8 cellular contexts compared by ENCODE assay signal in the genomic region with DNA sequence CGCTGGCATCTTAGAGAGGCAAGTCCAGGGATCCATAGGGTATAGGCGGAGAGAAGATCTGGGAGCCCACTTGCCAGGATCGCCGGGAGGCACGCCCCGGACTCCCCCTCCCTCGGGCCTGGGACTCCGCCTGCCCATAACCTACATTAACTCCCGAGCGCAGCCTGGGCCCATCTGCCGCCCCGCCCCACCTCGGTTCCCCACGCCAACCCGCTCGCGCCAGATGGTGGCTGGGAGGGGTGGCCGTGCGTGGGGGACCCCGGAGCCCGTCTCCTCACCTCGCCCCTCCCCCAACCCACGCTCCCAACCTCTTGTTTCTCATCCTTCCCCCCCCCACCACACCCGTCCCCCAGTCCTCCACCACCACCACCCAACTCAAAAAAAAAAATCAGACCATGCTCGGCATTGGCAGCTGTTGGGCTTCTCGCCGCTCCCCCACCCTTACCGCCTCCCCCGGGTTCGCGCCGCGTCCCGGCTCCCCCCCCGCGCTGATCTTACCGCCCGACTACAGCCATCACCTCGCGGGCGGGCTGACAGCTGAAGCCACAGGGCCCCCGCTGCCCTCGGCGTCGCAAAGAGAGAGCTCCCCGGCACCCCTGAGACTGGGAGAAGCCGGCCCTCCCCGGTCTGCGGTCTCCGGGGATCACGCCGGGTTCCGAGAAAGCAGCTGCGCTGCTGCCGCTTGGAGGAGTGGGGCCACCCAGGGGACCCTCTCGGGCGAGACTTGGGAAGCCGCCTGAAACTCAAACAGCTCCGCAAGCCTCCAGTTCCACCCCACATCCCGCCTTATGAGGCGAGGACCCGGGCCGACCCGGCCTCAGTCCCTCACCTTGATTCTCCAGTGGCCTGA. TPM values are rescaled to one million over a fixed set of nuclear protein-coding genes. Genes with fewer than 3 reads are reported as not detected.
DNase-seq lines count a peak whose midpoint lies in the region; ATAC-seq and TF ChIP-seq lines count a peak whose summit lies in the region.

No MANE protein-coding gene starts in this region.

- 2% methylated on average over 16 of the region's 64 CpGs; no CpG with 5 or more reads in 1 of the 2 experiments for WGBS in IMR-90 (ENCODE audit: extremely low coverage in 2 of 2, insufficient read length in 1 of 2), 2 experiments

- TF ChIP-seq CTCF in BJ (IDR thresholded peaks at IDR 0.05; ENCODE audit: insufficient read depth, low read depth, low read length), result no peak
- no peak for TF ChIP-seq CTCF in IMR-90 (conservative IDR thresholded peaks at IDR 0.05; ENCODE audit: low read depth, low read length)
- TF ChIP-seq CTCF in ascending aorta (IDR thresholded peaks at IDR 0.05), result no peak
- TF ChIP-seq CTCF in mesothelial cell of epicardium (IDR thresholded peaks at IDR 0.05; ENCODE audit: unreplicated experiment), result no peak

- intact Hi-C loops in IMR-90 (cut with micrococcal nuclease) (no loop called here), ascending aorta (cut with DNase I) (no loop called here)

- in situ Hi-C loops in IMR-90 (cut with MboI; ENCODE audit: low sequenced_read_pairs), result no loop called here

- H3K27me3 Mint-ChIP-seq in mesothelial cell of epicardium (ENCODE audit: low read depth), result peaks cover 98% of the 10 kb centered on the region

- H3K14ac ChIP-seq in IMR-90 (replicated peaks; ENCODE audit: low read depth, low read length), result no peak overlapping the region

- H3K36me3 ChIP-seq in BJ (ENCODE audit: control insufficient read depth, insufficient read depth, low read length) (0 out of 2 replicates have a peak, but pooled peaks cover 2% of the 10 kb centered on the region), IMR-90 (ENCODE audit: control insufficient read depth, insufficient read depth, low read length) (no peaks in the 10 kb centered on the region), ascending aorta (no peaks in the 10 kb centered on the region)

- H3K27ac Mint-ChIP-seq in mesothelial cell of epicardium, result no peak overlapping the region

- peaks cover 35% of the 10 kb centered on the region for H4K20me1 ChIP-seq in IMR-90 (ENCODE audit: insufficient read depth, low read length)

- H3K27me3 ChIP-seq in BJ (ENCODE audit: control insufficient read depth, insufficient read depth, low read length), result peaks cover 34% of the 10 kb centered on the region
- H3K27me3 ChIP-seq in IMR-90 (ENCODE audit: control insufficient read depth, insufficient read depth, low read length), result peaks cover 26% of the 10 kb centered on the region
- peaks cover 8% of the 10 kb centered on the region for H3K27me3 ChIP-seq in ascending aorta

- CTCF ChIA-PET in BJ (lab: Yijun Ruan, JAX), result interaction anchor here (0.6 to 7.1 kb wide), 7 partner anchors 11 to 257 kb away, joined by 3 to 89 read pairs (median 5); partner anchors contain the start of gene CHAC1
- CTCF ChIA-PET in IMR-90 (lab: Yijun Ruan, JAX), result interaction anchor here (1.0 to 2.5 kb wide), 5 partner anchors 14 to 91 kb away, joined by 3 to 6 read pairs (median 4); no protein-coding TSS in a partner anchor

- peak overlapping the region; percentile 33 for H2AK9ac ChIP-seq in IMR-90 (replicated peaks; ENCODE audit: low read depth, low read length, poor library complexity)

- H3K4me3 ChIP-seq in BJ (ENCODE audit: low read depth, low read length) (peak overlapping the region; percentile 32), IMR-90 (ENCODE audit: insufficient read depth, low read depth, low read length) (peak overlapping the region; percentile 0; the same call in 1 of the 2 replicates), ascending aorta (peak overlapping the region; percentile 45 to 66)

- H3K36me3 Mint-ChIP-seq in mesothelial cell of epicardium, result no peaks in the 10 kb centered on the region

- DNase-seq in BJ (ENCODE audit: low read depth) (no peak), IMR-90 (no peak), ascending aorta (ENCODE audit: low spot score in 2 of 2) (no peak), mesothelial cell of epicardium (ENCODE audit: low spot score in 2 of 2, unreplicated experiment in 2 of 2) (peak in 1 of 2 experiments; percentile 48), NOMO-1 treated with dmso at 0.1 percent for 144 hours (lab: John Stamatoyannopoulos, UW; ENCODE audit: unreplicated experiment) (no peak), NCI-H446 treated with DMSO at 0.1 percent for 48 hours (lab: John Stamatoyannopoulos, UW) (no peak)
- DNase-seq in stimulated activated CD8-positive, alpha-beta memory T cell treated with anti-CD3 and anti-CD28 coated beads, Interleukin-4, amount 100 ng/mL, for 48 hours, result no peak

- H3K9ac ChIP-seq in IMR-90 (ENCODE audit: low read depth, low read length), result no peak overlapping the region

- no peak overlapping the region for H4K5ac ChIP-seq in IMR-90 (ENCODE audit: low read depth, low read length)

- peak overlapping the region; percentile 82 for H2AFZ ChIP-seq in IMR-90 (replicated peaks; ENCODE audit: low read length, poor library complexity)

- no peak overlapping the region for H2BK5ac ChIP-seq in IMR-90 (ENCODE audit: low read depth, low read length, poor library complexity, severe bottlenecking)

- TF ChIP-seq POLR2A in IMR-90 (IDR thresholded peaks at IDR 0.05; ENCODE audit: low read depth, low read length), result no peak

- no peak overlapping the region for H3K18ac ChIP-seq in IMR-90 (ENCODE audit: low read depth, low read length)

- peaks cover 45% of the 10 kb centered on the region for H3K4me1 Mint-ChIP-seq in mesothelial cell of epicardium

- H3K27ac ChIP-seq in IMR-90 (ENCODE audit: insufficient read depth, low read length) (no peak overlapping the region), ascending aorta (no peak overlapping the region)

- POLR2A ChIA-PET in BJ (lab: Charles Lee), result no interaction called here
- POLR2A ChIA-PET in IMR-90 (lab: Charles Lee; ENCODE audit: unreplicated experiment), result no interaction called here

- H3K9me1 ChIP-seq in IMR-90 (ENCODE audit: insufficient read depth, low read length), result peaks cover 10% of the 10 kb centered on the region

- no peak overlapping the region for H3K4ac ChIP-seq in IMR-90 (ENCODE audit: low read depth, low read length)

- H2BK120ac ChIP-seq in IMR-90 (ENCODE audit: low read depth, low read length), result no peak overlapping the region

- dilution Hi-C loops in IMR-90 (cut with HindIII; ENCODE audit: low sequenced_read_pairs, unreplicated experiment), result no loop called here

- TF ChIP-seq RAD21 in IMR-90 (IDR thresholded peaks at IDR 0.05; ENCODE audit: low read length), result no peak

- no peaks in the 10 kb centered on the region for H3K9me3 Mint-ChIP-seq in mesothelial cell of epicardium

- H2BK15ac ChIP-seq in IMR-90 (ENCODE audit: low read depth, low read length), result no peak overlapping the region

- no peak overlapping the region for H2BK20ac ChIP-seq in IMR-90 (ENCODE audit: low read depth, low read length)

- H3K9me3 ChIP-seq in IMR-90 (ENCODE audit: control insufficient read depth, insufficient read depth, low read length) (no peaks in the 10 kb centered on the region), ascending aorta (no peaks in the 10 kb centered on the region)

- H4K8ac ChIP-seq in IMR-90 (ENCODE audit: low read depth in 2 of 2, low read length in 2 of 2), result no peak overlapping the region

- ATAC-seq in IMR-90 (ENCODE audit: low read depth) (no peak), HG02981 (IDR thresholded peaks at IDR 0.05; ENCODE audit: unreplicated experiment) (no peak)

- H4K91ac ChIP-seq in IMR-90 (ENCODE audit: insufficient read depth, low read depth, low read length), result no peak overlapping the region

- no peak overlapping the region for H2AK5ac ChIP-seq in IMR-90 (ENCODE audit: low read depth, low read length)

- peaks cover 21% of the 10 kb centered on the region for H3K4me1 ChIP-seq in IMR-90 (ENCODE audit: control insufficient read depth, insufficient read depth, low read length)
- H3K4me1 ChIP-seq in ascending aorta, result peaks cover 28 to 45% of the 10 kb centered on the region in 2 donors

- no peak overlapping the region for H3K56ac ChIP-seq in IMR-90 (ENCODE audit: extremely low read depth, insufficient read depth, low read length)

- peak overlapping the region; percentile 75; the same call in 1 of the 2 replicates for H3K23ac ChIP-seq in IMR-90 (ENCODE audit: low read depth, low read length)

- peak overlapping the region; percentile 40; the same call in 1 of the 2 replicates for H3K4me2 ChIP-seq in IMR-90 (ENCODE audit: low read depth, low read length)

- peak overlapping the region; percentile 44 for H3K4me3 Mint-ChIP-seq in mesothelial cell of epicardium

- BruUV-seq in IMR-90 (replicated peaks; lab: Mats Ljungman, UMichigan), result no TSS peak

- H3K79me1 ChIP-seq in IMR-90 (ENCODE audit: low read depth in 1 of 2, low read length in 2 of 2), result peaks cover 0 to 29% of the 10 kb centered on the region in 2 experiments; a peak in 3 of 4 replicates

RNA-seq across cellular contexts. Expression of gene DLL4, which starts 1.4 kb away (rescaled TPM):
- polyA plus RNA-seq in BJ (2011; rRNA removed) (0.32 and 0.47 TPM in 2 replicates), IMR-90 (2012; rRNA removed) (3.4 and 3.6 TPM in 2 replicates)
- 0.46 and 0.76 TPM in 2 replicates for polyA minus RNA-seq in BJ (2011; rRNA and poly(A)+ RNA removed)
- total RNA-seq in IMR-90 (2012; rRNA removed) (1.7 and 1.8 TPM in 2 replicates), ascending aorta (30.2 TPM), mesothelial cell of epicardium (0.20 to 0.31 TPM (median 0.24 TPM) in 3 replicates)
- 2.3 and 2.9 TPM in 2 replicates for polyA plus RNA-seq in IMR-90 (2012; cell fraction: cytosol; rRNA removed)
- polyA plus RNA-seq in IMR-90 (2012; cell fraction: nucleus; rRNA removed; ENCODE audit: low replicate concordance), result 2.4 and 5.1 TPM in 2 replicates

RNA-seq across cellular contexts. Expression of gene CHAC1, which starts 25.5 kb away (rescaled TPM):
- 107 and 155 TPM in 2 replicates for polyA plus RNA-seq in BJ (2011; rRNA removed)
- polyA minus RNA-seq in BJ (2011; rRNA and poly(A)+ RNA removed), result 73.7 and 158 TPM in 2 replicates
- 41.9 and 51.3 TPM in 2 replicates for total RNA-seq in IMR-90 (2012; rRNA removed)
- polyA plus RNA-seq in IMR-90 (2012; rRNA removed), result 72.5 and 77.8 TPM in 2 replicates
- polyA plus RNA-seq in IMR-90 (2012; cell fraction: cytosol; rRNA removed), result 40.3 and 108 TPM in 2 replicates
- 31.6 and 74.8 TPM in 2 replicates for polyA plus RNA-seq in IMR-90 (2012; cell fraction: nucleus; rRNA removed; ENCODE audit: low replicate concordance)
- 28.5 TPM for total RNA-seq in ascending aorta
- 2.7 to 3.2 TPM (median 3.1 TPM) in 3 replicates for total RNA-seq in mesothelial cell of epicardium

RNA-seq across cellular contexts. Expression of gene VPS18, which starts 33.5 kb away (rescaled TPM):
- polyA plus RNA-seq in BJ (2011; rRNA removed) (18.2 and 28.4 TPM in 2 replicates), IMR-90 (2012; rRNA removed) (19.3 and 20.8 TPM in 2 replicates)
- 39.8 and 61.1 TPM in 2 replicates for polyA minus RNA-seq in BJ (2011; rRNA and poly(A)+ RNA removed)
- total RNA-seq in IMR-90 (2012; rRNA removed) (30.0 and 32.3 TPM in 2 replicates), ascending aorta (51.8 TPM), mesothelial cell of epicardium (30.1 to 31.2 TPM (median 30.5 TPM) in 3 replicates)
- polyA plus RNA-seq in IMR-90 (2012; cell fraction: cytosol; rRNA removed), result 15.0 and 19.5 TPM in 2 replicates
- 15.5 and 29.3 TPM in 2 replicates for polyA plus RNA-seq in IMR-90 (2012; cell fraction: nucleus; rRNA removed; ENCODE audit: low replicate concordance)

RNA-seq across cellular contexts. Expression of gene RHOV, which starts 53.7 kb away (rescaled TPM):
- 0.13 and 0.28 TPM in 2 replicates for polyA plus RNA-seq in BJ (2011; rRNA removed)
- polyA minus RNA-seq in BJ (2011; rRNA and poly(A)+ RNA removed), result 0.14 and 0.15 TPM in 2 replicates
- total RNA-seq in IMR-90 (2012; rRNA removed), result not detected in 2 replicates
- 0.07 and 0.10 TPM in 2 replicates for polyA plus RNA-seq in IMR-90 (2012; rRNA removed)
- polyA plus RNA-seq in IMR-90 (2012; cell fraction: cytosol; rRNA removed), result 0.05 TPM in 1 of 2 replicates, not detected in the other
- polyA plus RNA-seq in IMR-90 (2012; cell fraction: nucleus; rRNA removed; ENCODE audit: low replicate concordance), result 0.48 and 0.57 TPM in 2 replicates
- total RNA-seq in ascending aorta, result not detected
- total RNA-seq in mesothelial cell of epicardium, result 3.4 to 4.4 TPM (median 3.4 TPM) in 3 replicates

Comparison
In these comparisons a context has a peak if more than half of its experiments do, and no peak if none do; other contexts are left out.
1. H3K4me3 ChIP-seq: peak in every context shown above with its lines; median percentile 56 in ascending aorta; 32 in BJ; 0 in IMR-90.
2. RNA of gene DLL4, which starts 1.4 kb away (total RNA-seq): 30.2 TPM in ascending aorta (single experiment); 1.7 to 1.8 TPM in IMR-90 and 0.20 to 0.31 TPM in mesothelial cell of epicardium; every median in the first group is over 10 times any median in the second.